Comparison of ENCODE assay signal across 15 cellular contexts in genomic region chr12:26643532-26644315, GRCh38.
DNase-seq lines count a peak whose midpoint lies in the region; ATAC-seq, FAIRE-seq and TF ChIP-seq lines count a peak whose summit lies in the region.
"Had no signal": no experiment of that assay in that cellular context is flagged by ENCODE, and none has a peak within 500 bp of the region (broad histone marks: within the 10 kb centered on the region; RNA-seq: fewer than 3 reads in every experiment).

No MANE protein-coding gene starts in this region.

- peak overlapping the region; percentile 65; the same call in 1 of the 2 replicates for H3K18ac ChIP-seq in H1 (ENCODE audit: extremely low read depth, low read length)

- H2AFZ ChIP-seq in H1 (ENCODE audit: low read length) = no peak overlapping the region
- H2AFZ ChIP-seq: PC-9 had no signal

- H3K27ac ChIP-seq in HUES6 (ENCODE audit: low read depth, low read length) = 0 out of 2 replicates have a peak overlapping the region, but pooled peaks have one; percentile 28
- H3K27ac ChIP-seq in H1 (ENCODE audit: low read depth, low read length) = no peak overlapping the region
- peak overlapping the region; percentile 26 for H3K27ac ChIP-seq in iPS-20b (ENCODE audit: low read length)
- peak overlapping the region; percentile 78 for H3K27ac ChIP-seq in rectal smooth muscle tissue (ENCODE audit: low read depth, low read length)
- H3K27ac ChIP-seq: PC-9 had no signal

- peak; percentile 97 for FAIRE-seq in H1 (lab: Jason Lieb, UNC)
- FAIRE-seq: H54, K562 had no signal

- no peak for ATAC-seq in GM19324 (IDR thresholded peaks at IDR 0.05; ENCODE audit: low FRiP score, unreplicated experiment)
- ATAC-seq: K562 had no signal

- H2AK5ac ChIP-seq in H1 (ENCODE audit: low read depth, low read length) = no peak overlapping the region

- no peak for TF ChIP-seq POLR2A in H1 (IDR thresholded peaks at IDR 0.05; ENCODE audit: control extremely low read depth in 1 of 2, low read depth in 2 of 2, low read length in 2 of 2)

- no peaks in the 10 kb centered on the region for H3K9me3 ChIP-seq in HUES6 (ENCODE audit: control insufficient read depth, insufficient read depth, low read depth, low read length)
- H3K9me3 ChIP-seq in H1 (ENCODE audit: insufficient read depth in 2 of 2, low read depth in 1 of 2, low read length in 1 of 2) = no peaks in the 10 kb centered on the region
- no peaks in the 10 kb centered on the region for H3K9me3 ChIP-seq in iPS-20b (ENCODE audit: insufficient read depth, low read depth, low read length)
- H3K9me3 ChIP-seq: BE2C had no signal

- H4K20me1 ChIP-seq in H1 (replicated peaks in 1 of 2; ENCODE audit: control insufficient read depth in 1 of 2, insufficient read depth in 2 of 2, low read length in 2 of 2) = no peaks in the 10 kb centered on the region

- no peaks in the 10 kb centered on the region for H3K79me1 ChIP-seq in H1 (ENCODE audit: low read depth, low read length)

- no peak for DNase-seq in H1 (ENCODE audit: low read depth in 1 of 2, low spot score in 2 of 2)
- no peak for DNase-seq in mucosa of gallbladder (ENCODE audit: low spot score)
- DNase-seq in anterior cingulate cortex (lab: John Stamatoyannopoulos, UW) = no peak
- DNase-seq in NCI-H2196 treated with DMSO at 0.1 percent for 48 hours (lab: John Stamatoyannopoulos, UW; ENCODE audit: unreplicated experiment) = no peak
- DNase-seq: BE2C; CD4-positive, alpha-beta memory T cell; NCI-H1694; NCI-H69; PC-9 had no signal

- TF ChIP-seq EP300 in H1 (IDR thresholded peaks at IDR 0.05; ENCODE audit: borderline replicate concordance in 1 of 2, low read depth in 2 of 2, low read length in 2 of 2) = peak in 1 of 2 experiments; percentile 70; a peak in 1 of 3 replicates

- TF ChIP-seq CTCF in H1 (IDR thresholded peaks at IDR 0.05; ENCODE audit: control extremely low read depth in 1 of 3, insufficient read depth in 1 of 3, low read depth in 1 of 3, low read length in 3 of 3) = no peak

- H3K4me3 ChIP-seq in HUES6 (ENCODE audit: low read depth, low read length) (no peak overlapping the region), H1 (ENCODE audit: extremely low read depth in 1 of 4, insufficient read depth in 2 of 4, low read depth in 3 of 4, low read length in 4 of 4) (peak overlapping the region in 3 of 4 experiments; percentile 7 to 22 (median 9); a peak in 1 of 8 replicates), iPS-20b (ENCODE audit: low read length) (peak overlapping the region; percentile 29; the same call in 1 of the 2 replicates), rectal smooth muscle tissue (ENCODE audit: low read length) (no peak overlapping the region)
- H3K4me3 ChIP-seq: K562, PC-9 had no signal

- no peak overlapping the region for H3K9ac ChIP-seq in HUES6 (ENCODE audit: low read length)
- H3K9ac ChIP-seq in H1 (replicated peaks in 1 of 4; ENCODE audit: extremely low read depth in 1 of 4, low read depth in 3 of 4, low read length in 3 of 4) = no peak overlapping the region
- no peak overlapping the region for H3K9ac ChIP-seq in iPS-20b (ENCODE audit: low read depth, low read length)
- no peak overlapping the region for H3K9ac ChIP-seq in rectal smooth muscle tissue (ENCODE audit: low read length)

- no peak overlapping the region for H3K4ac ChIP-seq in H1 (replicated peaks; ENCODE audit: insufficient read length, low read depth, low read length)

- CTCF ChIA-PET in H1 (lab: Charles Lee; ENCODE audit: partially characterized antibody) = interaction anchor here (0.7 to 3.6 kb wide), 5 partner anchors 8 to 58 kb away, joined by 3 to 24 read pairs (median 8); no protein-coding TSS in a partner anchor

- no peaks in the 10 kb centered on the region for H3K79me2 ChIP-seq in H1 (ENCODE audit: control insufficient read depth in 1 of 2, insufficient read depth in 2 of 2, low read length in 2 of 2)

- H3K56ac ChIP-seq in H1 (replicated peaks; ENCODE audit: insufficient read length, low read depth, low read length) = no peak overlapping the region

- H3K23me2 ChIP-seq in H1 (ENCODE audit: low read depth, low read length) = no peaks in the 10 kb centered on the region

- peak overlapping the region; percentile 37 for H4K91ac ChIP-seq in H1 (replicated peaks; ENCODE audit: insufficient read length, low read length)

- H3K36me3 ChIP-seq in HUES6 (ENCODE audit: control insufficient read depth, insufficient read depth, low read length) = no peaks in the 10 kb centered on the region
- H3K36me3 ChIP-seq in H1 (ENCODE audit: control insufficient read depth in 2 of 4, insufficient read depth in 4 of 4, low read length in 3 of 4) = peaks cover 0 to 10% (median 1%) of the 10 kb centered on the region in 4 experiments; a peak in 2 of 8 replicates
- peaks cover 4% of the 10 kb centered on the region; the same call in 1 of the 2 replicates for H3K36me3 ChIP-seq in iPS-20b (ENCODE audit: insufficient read depth, low read depth, low read length)
- no peaks in the 10 kb centered on the region for H3K36me3 ChIP-seq in rectal smooth muscle tissue (ENCODE audit: control insufficient read depth, insufficient read depth, low read length)
- H3K36me3 ChIP-seq: BE2C had no signal

- H3K14ac ChIP-seq in H1 (ENCODE audit: insufficient read length) = no peak overlapping the region

- H2BK20ac ChIP-seq in H1 (ENCODE audit: low read length) = 0 out of 2 replicates have a peak overlapping the region, but pooled peaks have one; percentile 38

- no peak overlapping the region for H3K23ac ChIP-seq in H1 (ENCODE audit: insufficient read length)

- 0 out of 2 replicates have a peak overlapping the region, but pooled peaks have one; percentile 28 for H2BK12ac ChIP-seq in H1 (ENCODE audit: low read depth, low read length)

- H3K4me2 ChIP-seq in H1 (ENCODE audit: insufficient read depth in 1 of 2, low read depth in 2 of 2, low read length in 2 of 2) = peak overlapping the region; percentile 18 to 59; a peak in 3 of 4 replicates
- H3K4me2 ChIP-seq: PC-9 had no signal

- 0 out of 2 replicates have a peak overlapping the region, but pooled peaks have one; percentile 54 for H2BK5ac ChIP-seq in H1 (ENCODE audit: low read depth, low read length)

- H4K8ac ChIP-seq in H1 (ENCODE audit: extremely low read depth, insufficient read depth, low read length) = no peak overlapping the region

- no peak overlapping the region for H2BK120ac ChIP-seq in H1 (replicated peaks; ENCODE audit: low read depth, low read length)

- H3K4me1 ChIP-seq in HUES6 (ENCODE audit: control insufficient read depth, insufficient read depth, low read length) (peaks cover 13% of the 10 kb centered on the region), H1 (replicated peaks in 1 of 4; ENCODE audit: control insufficient read depth in 3 of 4, insufficient read depth in 4 of 4, low read length in 3 of 4) (peaks cover 3 to 9% (median 4%) of the 10 kb centered on the region in 4 experiments), iPS-20b (ENCODE audit: insufficient read depth, low read length) (peaks cover 6% of the 10 kb centered on the region; the same call in 1 of the 2 replicates), rectal smooth muscle tissue (ENCODE audit: control insufficient read depth, insufficient read depth, low read length) (peaks cover 16% of the 10 kb centered on the region)
- H3K4me1 ChIP-seq: BE2C had no signal

- peak overlapping the region; percentile 16 for H4K5ac ChIP-seq in H1 (ENCODE audit: insufficient read length, low read depth, low read length)

- H3K27me3 ChIP-seq in HUES6 (ENCODE audit: control insufficient read depth, insufficient read depth, low read length) (no peaks in the 10 kb centered on the region), H1 (replicated peaks in 1 of 4; ENCODE audit: control insufficient read depth in 3 of 4, extremely low read depth in 1 of 4, insufficient read depth in 3 of 4, low read length in 3 of 4) (no peaks in the 10 kb centered on the region), iPS-20b (ENCODE audit: insufficient read depth, low read length) (no peaks in the 10 kb centered on the region), rectal smooth muscle tissue (ENCODE audit: control insufficient read depth, insufficient read depth, low read length) (no peaks in the 10 kb centered on the region)
- H3K27me3 ChIP-seq: BE2C had no signal

- POLR2A ChIA-PET in H1 (lab: Charles Lee; ENCODE audit: partially characterized antibody) = interaction anchor here (0.6 kb wide), 1 partner anchor 37 kb away, joined by 3 read pairs; no protein-coding TSS in a partner anchor

- no peak for TF ChIP-seq RAD21 in H1 (IDR thresholded peaks at IDR 0.05 in 1 of 2, conservative IDR thresholded peaks at IDR 0.05 in 1 of 2; ENCODE audit: low read depth in 2 of 2, low read length in 2 of 2)

- WGBS in H1 (ENCODE audit: extremely low coverage in 1 of 2, insufficient coverage in 1 of 2, insufficient read length in 1 of 2, insufficient replicate concordance in 2 of 2, low coverage in 1 of 2, low lambda C conversion rate in 2 of 2, missing lambda C conversion rate in 1 of 2), 2 experiments = 60% methylated on average over 4 of the region's 4 CpGs; no CpG with 5 or more reads in 1 of the 2 experiments

- no peak overlapping the region for H2BK15ac ChIP-seq in H1 (ENCODE audit: low read length)

TF ChIP-seq in H1, 55 proteins besides CTCF, POLR2A, EP300 and RAD21:
- peak in 1 of 2 experiments; percentile 50 for TF ChIP-seq BCL11A (IDR thresholded peaks at IDR 0.05; ENCODE audit: low read depth in 2 of 2, low read length in 2 of 2)
- no peak for TF ChIP-seq CBX8 (IDR thresholded peaks at IDR 0.05; ENCODE audit: borderline replicate concordance, low read depth, low read length)
- no peak for TF ChIP-seq TBP (IDR thresholded peaks at IDR 0.05; ENCODE audit: low read depth, low read length)
- TF ChIP-seq BRCA1 (IDR thresholded peaks at IDR 0.05; ENCODE audit: low read depth, low read length) = no peak
- TF ChIP-seq TCF12 (IDR thresholded peaks at IDR 0.05; ENCODE audit: low read depth, low read length) = peak; percentile 93; the same call in 1 of the 2 replicates
- TF ChIP-seq RFX5 (IDR thresholded peaks at IDR 0.05; ENCODE audit: borderline replicate concordance, low read depth, low read length) = no peak
- peak; percentile 85 for TF ChIP-seq NANOG (IDR thresholded peaks at IDR 0.05; ENCODE audit: insufficient read depth, low read depth, low read length, poor library complexity, severe bottlenecking)
- TF ChIP-seq TAF7 (optimal IDR thresholded peaks at IDR 0.05; ENCODE audit: borderline replicate concordance, low read depth, low read length) = no peak
- no peak for TF ChIP-seq CHD1 (IDR thresholded peaks at IDR 0.05; ENCODE audit: low read depth, low read length)

Comparison
In these comparisons a context has a peak if more than half of its experiments do, and no peak if none do; other contexts are left out.
1. H3K4me3 ChIP-seq: peak in H1 (3 of 4) and iPS-20b (single experiment); none in HUES6 (single experiment) and rectal smooth muscle tissue (single experiment).